Comparison of ENCODE assay signal across 30 cellular contexts in genomic region chr12:106459124-106459523, GRCh38.
"Had no signal": no experiment of that assay in that cellular context is flagged by ENCODE, and none has a peak within 500 bp of the region (broad histone marks: within the 10 kb centered on the region; RNA-seq: fewer than 3 reads in every experiment).

No MANE protein-coding gene starts in this region.

- H3K27me3 ChIP-seq: neural progenitor cell, ovary, right lobe of liver, sigmoid colon, suprapubic skin, testis, tibial artery, transverse colon, upper lobe of right lung, uterus had no signal

- H3K36me3 ChIP-seq: neural progenitor cell, ovary had no signal

- H3K27ac ChIP-seq: neural progenitor cell, ovary, parathyroid adenoma, psoas muscle, right lobe of liver, sigmoid colon, suprapubic skin, testis, tibial artery, transverse colon, upper lobe of right lung, uterus had no signal

- H3K9me3 Mint-ChIP-seq: naive thymus-derived CD8-positive, alpha-beta T cell; natural killer cell treated with Interleukin-12 subunit alpha and Interleukin-12 subunit beta and Interleukin-15 and Interleukin-18, amount 100 ng/mL, for 72 hours; nephron progenitor cell; neural progenitor cell; stimulated activated memory B cell treated with anti-CD40 and anti-IgM and Interleukin-4, amounts not matched to agents 10 μg/mL and 1 μg/mL and 100 μg/mL, for 72 hours; stimulated activated naive CD8-positive, alpha-beta T cell treated with anti-CD3 and anti-CD28 coated beads, Interleukin-15, amount 100 ng/mL, for 72 hours; type B pancreatic cell had no signal

- H3K4me3 Mint-ChIP-seq: naive thymus-derived CD8-positive, alpha-beta T cell; natural killer cell treated with Interleukin-12 subunit alpha and Interleukin-12 subunit beta and Interleukin-15 and Interleukin-18, amount 100 ng/mL, for 72 hours; nephron progenitor cell; neural progenitor cell; stimulated activated memory B cell treated with anti-CD40 and anti-IgM and Interleukin-4, amounts not matched to agents 10 μg/mL and 1 μg/mL and 100 μg/mL, for 72 hours; stimulated activated naive CD8-positive, alpha-beta T cell treated with anti-CD3 and anti-CD28 coated beads, Interleukin-15, amount 100 ng/mL, for 72 hours; type B pancreatic cell had no signal

- DNase-seq: naive thymus-derived CD8-positive, alpha-beta T cell; nephron progenitor cell; occipital lobe; ovary; posterior cingulate gyrus; psoas muscle; right cardiac atrium; right lobe of liver; sigmoid colon; small intestine; stimulated activated CD4-positive, alpha-beta T cell treated with anti-CD3 and anti-CD28 coated beads, Interleukin-15, amount 100 ng/mL, for 24 hours; stimulated activated CD4-positive, alpha-beta T cell treated with anti-CD3 and anti-CD28 coated beads, Interleukin-2, amount 100 ng/mL, for 24 hours; stimulated activated CD4-positive, alpha-beta T cell treated with anti-CD3 and anti-CD28 coated beads, Interleukin-2, amount 100 ng/mL, for 48 hours; stimulated activated CD4-positive, alpha-beta T cell treated with anti-CD3 and anti-CD28 coated beads, Interleukin-4, amount 100 ng/mL, for 24 hours; stimulated activated naive CD4-positive, alpha-beta T cell; stimulated activated naive CD8-positive, alpha-beta T cell treated with anti-CD3 and anti-CD28 coated beads, Interleukin-15, amount 100 ng/mL, for 72 hours; stimulated activated naive CD8-positive, alpha-beta T cell treated with anti-CD3 and anti-CD28 coated beads, Interleukin-15, Interleukin-2, amounts not matched to agents 100 U/mL and 50 U/mL, for 24 hours; substantia nigra; testis; tibial artery; transverse colon; upper lobe of right lung; uterus had no signal

- H3K4me3 ChIP-seq: neural progenitor cell, ovary, psoas muscle, right lobe of liver, sigmoid colon, suprapubic skin, testis, tibial artery, transverse colon, upper lobe of right lung, uterus had no signal

- H3K9me3 ChIP-seq: ovary, psoas muscle, right lobe of liver, sigmoid colon, suprapubic skin, testis, tibial artery, transverse colon, upper lobe of right lung, uterus had no signal

- H3K27ac Mint-ChIP-seq: natural killer cell treated with Interleukin-12 subunit alpha and Interleukin-12 subunit beta and Interleukin-15 and Interleukin-18, amount 100 ng/mL, for 72 hours; nephron progenitor cell; neural progenitor cell; progenitor cell of endocrine pancreas; stimulated activated memory B cell treated with anti-CD40 and anti-IgM and Interleukin-4, amounts not matched to agents 10 μg/mL and 1 μg/mL and 100 μg/mL, for 72 hours; stimulated activated naive CD8-positive, alpha-beta T cell treated with anti-CD3 and anti-CD28 coated beads, Interleukin-15, amount 100 ng/mL, for 72 hours; type B pancreatic cell had no signal

- H3K4me1 ChIP-seq: neural progenitor cell, parathyroid adenoma, right lobe of liver, sigmoid colon, suprapubic skin, testis, tibial artery, transverse colon, upper lobe of right lung, uterus had no signal

- ATAC-seq: naive thymus-derived CD8-positive, alpha-beta T cell; natural killer cell treated with Interleukin-12 subunit alpha and Interleukin-12 subunit beta and Interleukin-15 and Interleukin-18, amount 100 ng/mL, for 72 hours; psoas muscle; right cardiac atrium; right lobe of liver; stimulated activated memory B cell treated with anti-CD40 and anti-IgM and Interleukin-4, amounts not matched to agents 10 μg/mL and 1 μg/mL and 100 μg/mL, for 72 hours; stimulated activated naive CD8-positive, alpha-beta T cell treated with anti-CD3 and anti-CD28 coated beads, Interleukin-15, amount 100 ng/mL, for 72 hours; stimulated activated naive CD8-positive, alpha-beta T cell treated with anti-CD3 and anti-CD28 coated beads, Interleukin-15, Interleukin-2, amounts not matched to agents 100 U/mL and 50 U/mL, for 24 hours; upper lobe of right lung had no signal

- H3K27me3 Mint-ChIP-seq: naive thymus-derived CD8-positive, alpha-beta T cell; progenitor cell of endocrine pancreas; stimulated activated memory B cell treated with anti-CD40 and anti-IgM and Interleukin-4, amounts not matched to agents 10 μg/mL and 1 μg/mL and 100 μg/mL, for 72 hours; stimulated activated naive CD8-positive, alpha-beta T cell treated with anti-CD3 and anti-CD28 coated beads, Interleukin-15, amount 100 ng/mL, for 72 hours; type B pancreatic cell had no signal
